Comparison of ENCODE assay signal across 7 cellular contexts in genomic region chr5:15598294-15598902, GRCh38.
DNase-seq lines count a peak whose midpoint lies in the region; ATAC-seq and TF ChIP-seq lines count a peak whose summit lies in the region.

No MANE protein-coding gene starts in this region.

- TF ChIP-seq CTCF in WI38 (IDR thresholded peaks at IDR 0.05; ENCODE audit: low read depth, low read length), result peak; percentile 61

- H3K9me3 Mint-ChIP-seq in immature natural killer cell, result peaks cover 2 to 15% (median 4%) of the 10 kb centered on the region in 6 donors

- H3K4me3 ChIP-seq in WI38 (ENCODE audit: low read depth, low read length), result no peak overlapping the region

- DNase-seq in ELR (ENCODE audit: low read depth) (peak; percentile 51), lung microvascular endothelial cell (ENCODE audit: low read depth in 2 of 2) (peak; percentile 22 to 35), HCEC 1CT (no peak), immature natural killer cell (no peak)
- no peak for DNase-seq in activated effector memory CD4-positive, alpha-beta T cell treated with anti-CD3 and anti-CD28 coated beads, Interleukin-2, amount 50 U/mL, for 16 hours

- H3K36me3 Mint-ChIP-seq in immature natural killer cell, result no peaks in the 10 kb centered on the region

- no peaks in the 10 kb centered on the region for H3K4me1 Mint-ChIP-seq in immature natural killer cell

- no peak overlapping the region for H3K4me3 Mint-ChIP-seq in immature natural killer cell

- ATAC-seq in HG03342 (IDR thresholded peaks at IDR 0.05; ENCODE audit: unreplicated experiment), result peak; percentile 68

- no peak overlapping the region for H3K27ac Mint-ChIP-seq in immature natural killer cell

- no peaks in the 10 kb centered on the region for H3K27me3 Mint-ChIP-seq in immature natural killer cell (ENCODE audit: low read depth in 3 of 3)

Comparison
In these comparisons a context has a peak if more than half of its experiments do, and no peak if none do; other contexts are left out.
1. DNase-seq: peak in ELR (single experiment) and lung microvascular endothelial cell (2 of 2); none in HCEC 1CT (single experiment), immature natural killer cell (0 of 3) and activated effector memory CD4-positive, alpha-beta T cell treated with anti-CD3 and anti-CD28 coated beads, Interleukin-2, amount 50 U/mL, for 16 hours (single experiment).